8 cellular contexts compared by ENCODE assay signal in genomic region chr1:197521118-197521739, GRCh38.
A peak's percentile ranks its signal among the peaks of the same experiment; 100 is the strongest.
DNase-seq lines count a peak whose midpoint lies in the region; ATAC-seq and TF ChIP-seq lines count a peak whose summit lies in the region.

No MANE protein-coding gene starts in this region.

- peaks cover 17% of the 10 kb centered on the region for H3K4me1 ChIP-seq in HAP-1

- no peak overlapping the region for H3K4me3 Mint-ChIP-seq in WTC11
- H3K4me3 Mint-ChIP-seq in type B pancreatic cell = no peak overlapping the region

- H3K9me3 Mint-ChIP-seq in WTC11 = no peaks in the 10 kb centered on the region
- H3K9me3 Mint-ChIP-seq in type B pancreatic cell = no peaks in the 10 kb centered on the region

- in situ Hi-C loops in HAP-1 (cut with MboI; ENCODE audit: low sequenced_read_pairs) = loop anchor here (10.0 kb wide), 1 partner anchor 394 kb away; the partner anchor contains the start of gene LHX9

- TF ChIP-seq CTCF in AG09319 (IDR thresholded peaks at IDR 0.05; ENCODE audit: low read depth, low read length) = peak; percentile 70
- TF ChIP-seq CTCF in WTC11 (IDR thresholded peaks at IDR 0.05) = peak; percentile 55
- TF ChIP-seq CTCF in type B pancreatic cell (conservative IDR thresholded peaks at IDR 0.05) = peak; percentile 85

- POLR2A ChIA-PET in WTC11 (lab: Charles Lee) = no interaction called here

- CTCF ChIA-PET in WTC11 (lab: Charles Lee) = interaction anchor here (0.8 to 2.0 kb wide), 6 partner anchors 20 to 477 kb away, joined by 3 to 6 read pairs (median 3); partner anchors contain the start of gene C1orf53

- no peaks in the 10 kb centered on the region for H3K36me3 ChIP-seq in HAP-1 (replicated peaks)

- DNase-seq in AG09319 (ENCODE audit: extremely low read depth, low read depth) (no peak), GM03348 (ENCODE audit: low spot score) (peak; percentile 43), HAP-1 (ENCODE audit: low spot score in 2 of 2) (peak; percentile 56 to 57), M059J (ENCODE audit: low read depth) (peak; percentile 53), WTC11 (ENCODE audit: low spot score) (no peak), iPS-NIHi11 (ENCODE audit: low spot score) (peak; percentile 33), type B pancreatic cell (ENCODE audit: extremely low spot score, unreplicated experiment) (no peak)

- H3K27me3 Mint-ChIP-seq in WTC11 (ENCODE audit: low read depth) = no peaks in the 10 kb centered on the region
- H3K27me3 Mint-ChIP-seq in type B pancreatic cell = no peaks in the 10 kb centered on the region

- no peaks in the 10 kb centered on the region for H3K9me3 ChIP-seq in HAP-1

- no peaks in the 10 kb centered on the region for H3K36me3 Mint-ChIP-seq in WTC11
- no peaks in the 10 kb centered on the region for H3K36me3 Mint-ChIP-seq in type B pancreatic cell

- no peak overlapping the region for H3K27ac Mint-ChIP-seq in WTC11
- H3K27ac Mint-ChIP-seq in type B pancreatic cell = no peak overlapping the region

- ATAC-seq in WTC11 (peak; percentile 59), HG03097 (IDR thresholded peaks at IDR 0.05; ENCODE audit: low FRiP score, unreplicated experiment) (no peak)

- no peak overlapping the region for H3K4me3 ChIP-seq in HAP-1

- H3K27me3 ChIP-seq in HAP-1 (ENCODE audit: low read depth) = no peaks in the 10 kb centered on the region

- H3K4me1 Mint-ChIP-seq in WTC11 (peaks cover 26% of the 10 kb centered on the region), type B pancreatic cell (ENCODE audit: unreplicated experiment) (no peaks in the 10 kb centered on the region)

TF ChIP-seq in WTC11, 78 proteins besides CTCF, POLR2A, EP300 and RAD21 (continues in another document):
- no peak for TF ChIP-seq TCF7 (CRISPR knock-in tag; IDR thresholded peaks at IDR 0.05; ENCODE audit: low read depth)
- TF ChIP-seq ARID4B (CRISPR knock-in tag; IDR thresholded peaks at IDR 0.05; ENCODE audit: borderline replicate concordance) = no peak
- no peak for TF ChIP-seq GTF2I (CRISPR knock-in tag; conservative IDR thresholded peaks at IDR 0.05)
- no peak for TF ChIP-seq ATF6 (CRISPR knock-in tag; IDR thresholded peaks at IDR 0.05)
- no peak for TF ChIP-seq ATF3 (CRISPR knock-in tag; conservative IDR thresholded peaks at IDR 0.05)
- no peak for TF ChIP-seq ZNF121 (CRISPR knock-in tag; IDR thresholded peaks at IDR 0.05)
- no peak for TF ChIP-seq ETV6 (CRISPR knock-in tag; IDR thresholded peaks at IDR 0.05)
- TF ChIP-seq ZNF281 (CRISPR knock-in tag; IDR thresholded peaks at IDR 0.05) = no peak
- no peak for TF ChIP-seq TEAD1 (CRISPR knock-in tag; IDR thresholded peaks at IDR 0.05)
- no peak for TF ChIP-seq ERG (CRISPR knock-in tag; IDR thresholded peaks at IDR 0.05)
- TF ChIP-seq RORB (CRISPR knock-in tag; IDR thresholded peaks at IDR 0.05) = no peak
- TF ChIP-seq CREM (CRISPR knock-in tag; IDR thresholded peaks at IDR 0.05) = no peak
- no peak for TF ChIP-seq MYBL2 (CRISPR knock-in tag; IDR thresholded peaks at IDR 0.05)
- TF ChIP-seq E2F4 (CRISPR knock-in tag; IDR thresholded peaks at IDR 0.05; ENCODE audit: borderline replicate concordance, low read depth) = no peak
- no peak for TF ChIP-seq PRRX2 (CRISPR knock-in tag; IDR thresholded peaks at IDR 0.05)

Comparison
In these comparisons a context has a peak if more than half of its experiments do, and no peak if none do; other contexts are left out.
1. DNase-seq: peak in GM03348 (single experiment), HAP-1 (2 of 2), M059J (single experiment) and iPS-NIHi11 (single experiment); none in AG09319 (single experiment), WTC11 (single experiment) and type B pancreatic cell (single experiment).
2. Peak in every context shown above with its lines, with median percentiles within 50 percentile points of each other: CTCF ChIP-seq.